20 cellular contexts compared by ENCODE assay signal in genomic region chr2:239181074-239181581, GRCh38.
DNase-seq lines count a peak whose midpoint lies in the region; ATAC-seq and TF ChIP-seq lines count a peak whose summit lies in the region.
"Had no signal": no experiment of that assay in that cellular context is flagged by ENCODE, and none has a peak within 500 bp of the region (broad histone marks: within the 10 kb centered on the region; RNA-seq: fewer than 3 reads in every experiment).

No MANE protein-coding gene starts in this region.

- CTCF ChIA-PET in HEK293 (lab: Yijun Ruan, JAX) (no interaction called here), T-cell (lab: Charles Lee) (no interaction called here)

- H3K36me3 ChIP-seq in HEK293 (ENCODE audit: control insufficient read depth in 2 of 2, insufficient read depth in 1 of 2, low read length in 2 of 2) (peaks cover 0 to 8% of the 10 kb centered on the region in 2 experiments; a peak in 1 of 3 replicates), neuronal stem cell (replicated peaks in 1 of 2; ENCODE audit: control insufficient read depth in 2 of 2, insufficient read depth in 2 of 2, low read length in 2 of 2) (peaks cover 10 to 27% of the 10 kb centered on the region in 2 donors), esophagus muscularis mucosa (peaks cover 4 to 89% (median 59%) of the 10 kb centered on the region in 4 donors)

- H2BK120ac ChIP-seq in neuronal stem cell (ENCODE audit: low read depth, low read length) = no peak overlapping the region

- H3K27ac Mint-ChIP-seq in CD14-positive monocyte (peak overlapping the region in 2 of 7 donors; percentile 28 to 73), brain (peak overlapping the region in 3 of 5 experiments; percentile 51 to 90 (median 78)), T-cell (no peak overlapping the region)
- H3K27ac Mint-ChIP-seq: activated CD4-positive, alpha-beta T cell treated with anti-CD3 and anti-CD28 coated beads, Interleukin-2, amount 10 ng/mL, durations not matched to agents 24 days and 14 days had no signal

- peaks cover 15% of the 10 kb centered on the region for H3K79me1 ChIP-seq in neuronal stem cell (ENCODE audit: low read depth, low read length)

- H3K4me3 ChIP-seq in HEK293 (ENCODE audit: low read depth, low read length) (no peak overlapping the region), neuronal stem cell (ENCODE audit: low read length in 2 of 2) (no peak overlapping the region), esophagus muscularis mucosa (no peak overlapping the region)
- H3K4me3 ChIP-seq: dorsolateral prefrontal cortex, left lung, stomach had no signal

- intact Hi-C loops in CD14-positive monocyte (cut with micrococcal nuclease) = no loop called here
- intact Hi-C loops in esophagus muscularis mucosa (cut with DNase I) = no loop called here

- H3K9ac ChIP-seq in neuronal stem cell (ENCODE audit: low read depth, low read length, poor library complexity) = peak overlapping the region; percentile 55

- H3K4me1 Mint-ChIP-seq in CD14-positive monocyte = no peaks in the 10 kb centered on the region
- H3K4me1 Mint-ChIP-seq in brain = peaks cover 27% of the 10 kb centered on the region
- H3K4me1 Mint-ChIP-seq in T-cell = no peaks in the 10 kb centered on the region

- DNase-seq in CD14-positive monocyte (ENCODE audit: low spot score) (peak; percentile 15), neuronal stem cell (ENCODE audit: low spot score) (no peak), esophagus muscularis mucosa (ENCODE audit: extremely low spot score) (no peak), T-cell (no peak)
- DNase-seq: activated CD4-positive, alpha-beta T cell treated with anti-CD3 and anti-CD28 coated beads, Interleukin-2, amount 10 ng/mL, durations not matched to agents 24 days and 14 days; activated T-cell treated with anti-CD3 and anti-CD28 coated beads for 4 hours; EL; H7; KG1; MV-4-11; NCI-H2171; occipital lobe; stimulated activated CD4-positive, alpha-beta T cell treated with anti-CD3 and anti-CD28 coated beads, Interleukin-2, amount 100 ng/mL, for 24 hours; stomach had no signal

- H3K14ac ChIP-seq in neuronal stem cell (ENCODE audit: low read length) = peak overlapping the region; percentile 47

- no peaks in the 10 kb centered on the region for H3K9me3 ChIP-seq in HEK293 (ENCODE audit: control insufficient read depth, insufficient read depth, low read depth, low read length)
- H3K9me3 ChIP-seq in neuronal stem cell (replicated peaks in 1 of 2; ENCODE audit: control insufficient read depth in 2 of 2, insufficient read depth in 1 of 2, low read depth in 1 of 2, low read length in 2 of 2) = peaks cover 0 to 9% of the 10 kb centered on the region in 2 donors
- H3K9me3 ChIP-seq in esophagus muscularis mucosa = no peaks in the 10 kb centered on the region
- H3K9me3 ChIP-seq: left lung had no signal

- H4K91ac ChIP-seq in neuronal stem cell (ENCODE audit: low read depth, low read length, poor library complexity) = no peak overlapping the region

- H3K4me3 Mint-ChIP-seq in CD14-positive monocyte (no peak overlapping the region), brain (no peak overlapping the region), T-cell (no peak overlapping the region)
- H3K4me3 Mint-ChIP-seq: activated CD4-positive, alpha-beta T cell treated with anti-CD3 and anti-CD28 coated beads, Interleukin-2, amount 10 ng/mL, durations not matched to agents 24 days and 14 days had no signal

- peak overlapping the region; percentile 19 for H2BK5ac ChIP-seq in neuronal stem cell (ENCODE audit: low read length)

- peaks cover 85 to 96% of the 10 kb centered on the region in 2 donors for H3K36me3 Mint-ChIP-seq in CD14-positive monocyte
- H3K36me3 Mint-ChIP-seq in brain = peaks cover 49% of the 10 kb centered on the region
- H3K36me3 Mint-ChIP-seq in T-cell = peaks cover 63% of the 10 kb centered on the region

- TF ChIP-seq EP300 in esophagus muscularis mucosa (IDR thresholded peaks at IDR 0.05) = no peak

- H3K4me1 ChIP-seq in HEK293 (ENCODE audit: control insufficient read depth, insufficient read depth, low read length) = no peaks in the 10 kb centered on the region
- H3K4me1 ChIP-seq in neuronal stem cell (ENCODE audit: control insufficient read depth in 2 of 2, insufficient read depth in 1 of 2, low read depth in 1 of 2, low read length in 2 of 2) = peaks cover 0 to 9% of the 10 kb centered on the region in 2 donors
- H3K4me1 ChIP-seq in esophagus muscularis mucosa = peaks cover 0 to 7% (median 2%) of the 10 kb centered on the region in 4 donors
- H3K4me1 ChIP-seq: left lung had no signal

- H3K27ac ChIP-seq in HEK293 (ENCODE audit: extremely low read depth, low read depth, low read length) (no peak overlapping the region), neuronal stem cell (replicated peaks; ENCODE audit: low read length) (no peak overlapping the region), esophagus muscularis mucosa (replicated peaks in 1 of 4) (no peak overlapping the region)
- H3K27ac ChIP-seq: left lung, stomach had no signal

- H3K18ac ChIP-seq in neuronal stem cell (ENCODE audit: low read length) = peak overlapping the region; percentile 51

- no peak for ATAC-seq in T-cell (replicated peaks in 1 of 4)
- ATAC-seq in HG02588 (IDR thresholded peaks at IDR 0.05; ENCODE audit: unreplicated experiment) = no peak
- no peak for ATAC-seq in HG03378 (IDR thresholded peaks at IDR 0.05; ENCODE audit: unreplicated experiment)
- ATAC-seq: left lung had no signal

- no CpG with 5 or more reads among the region's 10 CpGs for WGBS in neuronal stem cell (ENCODE audit: extremely low coverage in 2 of 2, insufficient read length in 2 of 2, insufficient replicate concordance in 1 of 2), 2 donors
- 87% methylated on average over 8 of the region's 10 CpGs for WGBS in esophagus muscularis mucosa

- H2BK15ac ChIP-seq in neuronal stem cell (ENCODE audit: low read length) = no peak overlapping the region

- H3K23ac ChIP-seq in neuronal stem cell (ENCODE audit: low read depth, low read length, poor library complexity) = no peak overlapping the region

- no peak overlapping the region for H3K4ac ChIP-seq in neuronal stem cell (ENCODE audit: low read length)

- no peak overlapping the region for H2AFZ ChIP-seq in neuronal stem cell (ENCODE audit: low read length)

- H2BK12ac ChIP-seq in neuronal stem cell (ENCODE audit: low read length) = no peak overlapping the region

- POLR2A ChIA-PET in HEK293 (lab: Yijun Ruan, JAX) = no interaction called here
- POLR2A ChIA-PET in T-cell (lab: Charles Lee) = no interaction called here

- no peak overlapping the region for H3K4me2 ChIP-seq in neuronal stem cell (ENCODE audit: insufficient read depth, low read length, poor library complexity, severe bottlenecking)

- H3K9me3 Mint-ChIP-seq in CD14-positive monocyte = peaks cover 12 to 37% (median 23%) of the 10 kb centered on the region in 7 donors
- peaks cover 9 to 22% (median 17%) of the 10 kb centered on the region in 5 experiments for H3K9me3 Mint-ChIP-seq in brain
- H3K9me3 Mint-ChIP-seq in T-cell = peaks cover 3 to 13% (median 5%) of the 10 kb centered on the region in 3 donors

- TF ChIP-seq CTCF in CD14-positive monocyte (IDR thresholded peaks at IDR 0.05) (no peak), HEK293 (tag by site-specific recombination; IDR thresholded peaks at IDR 0.05) (no peak), brain (conservative IDR thresholded peaks at IDR 0.05) (no peak), esophagus muscularis mucosa (IDR thresholded peaks at IDR 0.05) (no peak)

- H3K27me3 ChIP-seq in neuronal stem cell (ENCODE audit: control insufficient read depth in 3 of 3, insufficient read depth in 3 of 3, low read depth in 1 of 3, low read length in 3 of 3) (no peaks in the 10 kb centered on the region), esophagus muscularis mucosa (no peaks in the 10 kb centered on the region)
- H3K27me3 ChIP-seq: dorsolateral prefrontal cortex, left lung, stomach had no signal

- H2AK5ac ChIP-seq in neuronal stem cell (ENCODE audit: low read depth, low read length) = peak overlapping the region; percentile 32

- H3K27me3 Mint-ChIP-seq in CD14-positive monocyte (ENCODE audit: low read depth in 3 of 3) (no peaks in the 10 kb centered on the region), brain (no peaks in the 10 kb centered on the region), T-cell (no peaks in the 10 kb centered on the region)
- H3K27me3 Mint-ChIP-seq: activated CD4-positive, alpha-beta T cell treated with anti-CD3 and anti-CD28 coated beads, Interleukin-2, amount 10 ng/mL, durations not matched to agents 24 days and 14 days had no signal

- TF ChIP-seq POLR2A in esophagus muscularis mucosa (IDR thresholded peaks at IDR 0.05; ENCODE audit: low read depth) = no peak

- peak overlapping the region; percentile 24 for H4K8ac ChIP-seq in neuronal stem cell (ENCODE audit: low read depth, low read length)

TF ChIP-seq in HEK293, 187 proteins besides CTCF, POLR2A, EP300 and RAD21:
- no peak for TF ChIP-seq ZBTB20 (tag by site-specific recombination; IDR thresholded peaks at IDR 0.05)
- TF ChIP-seq ZNF513 (tag by site-specific recombination; IDR thresholded peaks at IDR 0.05) = no peak
- no peak for TF ChIP-seq YY2 (tag by site-specific recombination; IDR thresholded peaks at IDR 0.05)
- TF ChIP-seq ZNF670 (tag by site-specific recombination; IDR thresholded peaks at IDR 0.05; ENCODE audit: low read depth) = no peak
- TF ChIP-seq ZNF600 (tag by site-specific recombination; IDR thresholded peaks at IDR 0.05) = no peak
- 0 out of 2 replicates have a peak, but pooled peaks have one; percentile 7 for TF ChIP-seq EGR2 (tag by site-specific recombination; IDR thresholded peaks at IDR 0.05; ENCODE audit: low read depth)
- TF ChIP-seq TRIM28 (IDR thresholded peaks at IDR 0.05; ENCODE audit: borderline replicate concordance, low read length) = no peak
- TF ChIP-seq ZXDB (tag by site-specific recombination; IDR thresholded peaks at IDR 0.05) = no peak
- no peak for TF ChIP-seq ZNF174 (tag by site-specific recombination; IDR thresholded peaks at IDR 0.05)
- TF ChIP-seq ZFHX2 (tag by site-specific recombination; conservative IDR thresholded peaks at IDR 0.05) = 0 out of 2 replicates have a peak, but pooled peaks have one; percentile 10
- TF ChIP-seq PRDM1 (tag by site-specific recombination; IDR thresholded peaks at IDR 0.05) = no peak

Comparison
In these comparisons a context has a peak if more than half of its experiments do, and no peak if none do; other contexts are left out.
1. H3K27ac Mint-ChIP-seq: peak in brain (3 of 5); none in T-cell (0 of 2).